ENCODE assay signal across 18 cellular contexts in genomic region chr6:148598690-148599089, GRCh38.
"Had no signal": no experiment of that assay in that cellular context is flagged by ENCODE, and none has a peak within 500 bp of the region (broad histone marks: within the 10 kb centered on the region; RNA-seq: fewer than 3 reads in every experiment).

No MANE protein-coding gene starts in this region.

- DNase-seq: activated CD4-positive, alpha-beta T cell treated with anti-CD3 and anti-CD28 coated beads for 36 hours; activated CD8-positive, alpha-beta T cell treated with anti-CD3 and anti-CD28 coated beads for 36 hours; activated effector memory CD4-positive, alpha-beta T cell treated with Interleukin-2 at 50 U/mL for 16 hours; activated T-cell treated with anti-CD3 and anti-CD28 coated beads, Interleukin-2, amount 50 U/mL, for 4 hours; adrenal gland; dermis blood vessel endothelial cell; effector memory CD8-positive, alpha-beta T cell; hypothalamus; retina; stimulated activated CD4-positive, alpha-beta T cell treated with anti-CD3 and anti-CD28 coated beads, Interleukin-15, amount 100 ng/mL, for 24 hours; stimulated activated CD4-positive, alpha-beta T cell treated with anti-CD3 and anti-CD28 coated beads, Interleukin-4, amount 100 ng/mL, for 1 hour; stimulated activated naive B cell treated with anti-CD40 and anti-IgM and Interleukin-4, amounts not matched to agents 10 μg/mL and 1 μg/mL and 100 μg/mL, for 72 hours; T-helper 1 cell; T1000; tibial artery had no signal

- H3K27me3 ChIP-seq: adrenal gland, tibial artery had no signal

- H3K27ac Mint-ChIP-seq: activated CD4-positive, alpha-beta T cell treated with anti-CD3 and anti-CD28 coated beads for 36 hours; activated CD8-positive, alpha-beta T cell treated with anti-CD3 and anti-CD28 coated beads for 36 hours; activated naive CD4-positive, alpha-beta T cell treated with anti-CD3 and anti-CD28 coated beads, Interleukin-2, amount 50 U/mL, for 24 hours; effector memory CD8-positive, alpha-beta T cell; mesothelial cell of epicardium; stimulated activated naive B cell treated with anti-CD40 and anti-IgM and Interleukin-4, amounts not matched to agents 10 μg/mL and 1 μg/mL and 100 μg/mL, for 72 hours had no signal

- ATAC-seq: activated CD4-positive, alpha-beta T cell treated with anti-CD3 and anti-CD28 coated beads for 36 hours; activated CD8-positive, alpha-beta T cell treated with anti-CD3 and anti-CD28 coated beads for 36 hours; activated T-cell treated with anti-CD3 and anti-CD28 coated beads, Interleukin-2, amount 50 U/mL, for 4 hours; effector memory CD8-positive, alpha-beta T cell; SK-N-SH treated with all-trans-retinoic acid at 6 μM for 48 hours; stimulated activated naive B cell treated with anti-CD40 and anti-IgM and Interleukin-4, amounts not matched to agents 10 μg/mL and 1 μg/mL and 100 μg/mL, for 72 hours had no signal

- H3K36me3 ChIP-seq: adrenal gland, tibial artery had no signal

- H3K4me1 Mint-ChIP-seq: activated CD4-positive, alpha-beta T cell treated with anti-CD3 and anti-CD28 coated beads for 36 hours; activated naive CD4-positive, alpha-beta T cell treated with anti-CD3 and anti-CD28 coated beads, Interleukin-2, amount 50 U/mL, for 24 hours had no signal

- H3K4me1 ChIP-seq: adrenal gland had no signal

- H3K4me3 Mint-ChIP-seq: activated CD4-positive, alpha-beta T cell treated with anti-CD3 and anti-CD28 coated beads for 36 hours; activated CD8-positive, alpha-beta T cell treated with anti-CD3 and anti-CD28 coated beads for 36 hours; activated naive CD4-positive, alpha-beta T cell treated with anti-CD3 and anti-CD28 coated beads, Interleukin-2, amount 50 U/mL, for 24 hours; activated T-cell treated with anti-CD3 and anti-CD28 coated beads, Interleukin-2, amount 50 U/mL, for 4 hours; effector memory CD8-positive, alpha-beta T cell; mesothelial cell of epicardium; stimulated activated naive B cell treated with anti-CD40 and anti-IgM and Interleukin-4, amounts not matched to agents 10 μg/mL and 1 μg/mL and 100 μg/mL, for 72 hours had no signal

- H3K27ac ChIP-seq: adrenal gland, tibial artery had no signal

- H3K9me3 ChIP-seq: adrenal gland, tibial artery had no signal

- H3K4me3 ChIP-seq: adrenal gland, tibial artery had no signal

- H3K36me3 Mint-ChIP-seq: activated naive CD4-positive, alpha-beta T cell treated with anti-CD3 and anti-CD28 coated beads, Interleukin-2, amount 50 U/mL, for 24 hours; mesothelial cell of epicardium had no signal
